11 cellular contexts compared by ENCODE assay signal in the genomic region with DNA sequence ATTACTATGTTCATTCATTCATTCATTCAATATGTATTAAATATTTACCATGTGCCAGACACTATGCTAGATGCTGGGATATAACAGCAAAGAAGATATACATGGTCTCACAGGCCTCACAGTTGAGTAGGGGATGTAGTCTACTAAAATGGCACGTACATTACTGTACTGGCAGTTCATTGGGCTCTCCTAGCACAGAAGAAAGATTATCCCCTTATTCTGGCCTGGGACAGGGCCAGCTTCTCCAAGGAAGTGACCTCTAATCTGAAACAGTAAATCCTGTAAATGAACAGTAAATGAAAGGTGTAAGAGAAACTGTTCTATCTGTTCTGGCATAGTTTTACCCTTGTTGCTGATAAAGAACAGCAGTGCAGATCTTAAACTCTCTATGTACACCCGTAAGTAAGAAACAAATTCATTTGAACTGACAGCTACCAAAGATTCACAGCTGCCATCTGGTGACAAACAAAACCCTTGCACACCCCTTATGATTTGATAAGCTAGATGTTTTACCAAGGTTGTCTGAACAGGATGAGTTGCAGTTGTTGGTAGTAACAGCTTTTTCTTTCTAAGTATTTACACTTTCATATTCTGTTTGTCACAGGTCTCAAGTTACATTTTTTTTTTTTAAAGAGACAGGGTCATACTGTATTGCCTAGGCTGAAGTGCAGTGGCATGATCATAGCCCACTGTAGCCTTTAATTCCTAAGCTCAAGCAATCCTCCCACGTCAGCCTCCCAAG.
DNase-seq lines count a peak whose midpoint lies in the region; ATAC-seq and TF ChIP-seq lines count a peak whose summit lies in the region.
"Had no signal": no experiment of that assay in that cellular context is flagged by ENCODE, and none has a peak within 500 bp of the region (broad histone marks: within the 10 kb centered on the region; RNA-seq: fewer than 3 reads in every experiment).

No MANE protein-coding gene starts in this region.

- 83% methylated on average over 3 of the region's 3 CpGs for WGBS in mesenchymal stem cell
- WGBS in sigmoid colon, 2 donors, result 19 to 66% methylated on average over 3 of the region's 3 CpGs

- H3K27me3 ChIP-seq in OCI-LY3 (ENCODE audit: low read depth, low read length), result no peaks in the 10 kb centered on the region
- no peaks in the 10 kb centered on the region for H3K27me3 ChIP-seq in mesenchymal stem cell (ENCODE audit: control insufficient read depth in 1 of 2, insufficient read depth in 1 of 2, low read length in 2 of 2)
- H3K27me3 ChIP-seq in sigmoid colon, result no peaks in the 10 kb centered on the region

- H3K9me3 ChIP-seq in OCI-LY3 (ENCODE audit: insufficient read depth, low read length) (no peaks in the 10 kb centered on the region), mesenchymal stem cell (ENCODE audit: control insufficient read depth, low read length) (no peaks in the 10 kb centered on the region), sigmoid colon (no peaks in the 10 kb centered on the region)
- H3K9me3 ChIP-seq: lower lobe of right lung had no signal

- no peak overlapping the region for H3K4ac ChIP-seq in mesenchymal stem cell (ENCODE audit: low read depth in 1 of 2, low read length in 2 of 2)

- H4K91ac ChIP-seq in mesenchymal stem cell (ENCODE audit: low read length), result no peak overlapping the region

- no peak overlapping the region for H2BK12ac ChIP-seq in mesenchymal stem cell (ENCODE audit: low read length in 2 of 2)

- no peaks in the 10 kb centered on the region for H4K20me1 ChIP-seq in OCI-LY3 (ENCODE audit: insufficient read depth, low read length)

- TF ChIP-seq EP300 in sigmoid colon (IDR thresholded peaks at IDR 0.05), result no peak

- H3K79me2 ChIP-seq in OCI-LY3 (ENCODE audit: low read length), result no peaks in the 10 kb centered on the region

- H3K18ac ChIP-seq in mesenchymal stem cell (ENCODE audit: low read depth in 1 of 2, low read length in 2 of 2), result no peak overlapping the region

- ATAC-seq in GM18907 (IDR thresholded peaks at IDR 0.05; ENCODE audit: unreplicated experiment) (peak; percentile 56), HG02678 (IDR thresholded peaks at IDR 0.05; ENCODE audit: unreplicated experiment) (peak; percentile 62)

- no peak overlapping the region for H3K23ac ChIP-seq in mesenchymal stem cell (ENCODE audit: low read length in 2 of 2)

- no peak overlapping the region for H2AK5ac ChIP-seq in mesenchymal stem cell (ENCODE audit: low read length, severe bottlenecking)

- H2BK5ac ChIP-seq in mesenchymal stem cell (ENCODE audit: low read depth, low read length, poor library complexity, severe bottlenecking), result no peak overlapping the region

- TF ChIP-seq CTCF in OCI-LY3 (IDR thresholded peaks at IDR 0.05; ENCODE audit: low read depth, low read length), result peak; percentile 23; the same call in 1 of the 2 replicates
- TF ChIP-seq CTCF in sigmoid colon (IDR thresholded peaks at IDR 0.05), result no peak

- no peak overlapping the region for H2BK15ac ChIP-seq in mesenchymal stem cell (ENCODE audit: low read depth, poor library complexity, severe bottlenecking)

- H3K4me2 ChIP-seq in OCI-LY3 (ENCODE audit: low read length) (no peak overlapping the region), mesenchymal stem cell (ENCODE audit: low read length, poor library complexity, severe bottlenecking) (no peak overlapping the region)

- no peaks in the 10 kb centered on the region for H3K4me1 ChIP-seq in OCI-LY3 (ENCODE audit: low read length)
- no peaks in the 10 kb centered on the region for H3K4me1 ChIP-seq in mesenchymal stem cell (ENCODE audit: control insufficient read depth, insufficient read depth, low read depth, low read length)
- no peaks in the 10 kb centered on the region for H3K4me1 ChIP-seq in sigmoid colon
- H3K4me1 ChIP-seq: lower lobe of right lung had no signal

- TF ChIP-seq POLR2A in sigmoid colon (IDR thresholded peaks at IDR 0.05), result no peak

- intact Hi-C loops in sigmoid colon (cut with DNase I), result no loop called here

- no peak overlapping the region for H4K8ac ChIP-seq in mesenchymal stem cell (ENCODE audit: low read length)

- H3K36me3 ChIP-seq in OCI-LY3 (replicated peaks; ENCODE audit: low read depth, low read length) (no peaks in the 10 kb centered on the region), mesenchymal stem cell (ENCODE audit: control insufficient read depth in 1 of 2, insufficient read depth in 2 of 2, low read depth in 1 of 2, low read length in 2 of 2) (peaks cover 0 to 9% of the 10 kb centered on the region in 2 experiments), sigmoid colon (no peaks in the 10 kb centered on the region)
- H3K36me3 ChIP-seq: lower lobe of right lung had no signal

- peak; percentile 18 for DNase-seq in mesenchymal stem cell
- DNase-seq in DMS79 (lab: John Stamatoyannopoulos, UW), result no peak
- no peak for DNase-seq in foreskin melanocyte
- no peak for DNase-seq in AG20443 (ENCODE audit: low spot score)
- DNase-seq in sigmoid colon, result no peak
- DNase-seq: activated naive CD4-positive, alpha-beta T cell treated with anti-CD3 and anti-CD28 coated beads, Interleukin-2, amount 10 ng/mL, durations not matched to agents 7 days and 5 days; lower lobe of right lung; NCI-H345 had no signal

- H3K27ac ChIP-seq in OCI-LY3 (ENCODE audit: low read length), result no peak overlapping the region
- H3K27ac ChIP-seq in mesenchymal stem cell (ENCODE audit: low read length, poor library complexity, severe bottlenecking), result no peak overlapping the region
- H3K27ac ChIP-seq in sigmoid colon, result no peak overlapping the region
- H3K27ac ChIP-seq: lower lobe of right lung had no signal

- no peak overlapping the region for H3K9ac ChIP-seq in OCI-LY3 (ENCODE audit: low read length)
- peak overlapping the region; percentile 14 for H3K9ac ChIP-seq in mesenchymal stem cell (ENCODE audit: low read length)

- H3K14ac ChIP-seq in mesenchymal stem cell (ENCODE audit: low read length in 2 of 2), result no peak overlapping the region

- no peak overlapping the region for H2AFZ ChIP-seq in OCI-LY3 (ENCODE audit: low read depth, low read length)
- H2AFZ ChIP-seq in mesenchymal stem cell (ENCODE audit: low read depth, low read length), result no peak overlapping the region

- H3K4me3 ChIP-seq in OCI-LY3 (ENCODE audit: low read length), result no peak overlapping the region
- H3K4me3 ChIP-seq in mesenchymal stem cell (ENCODE audit: insufficient read depth in 1 of 2, low read depth in 1 of 2, low read length in 2 of 2), result no peak overlapping the region
- no peak overlapping the region for H3K4me3 ChIP-seq in sigmoid colon
- H3K4me3 ChIP-seq: lower lobe of right lung had no signal

- H2BK120ac ChIP-seq in mesenchymal stem cell (ENCODE audit: low read depth, low read length), result no peak overlapping the region

- H3K79me1 ChIP-seq in mesenchymal stem cell (replicated peaks; ENCODE audit: low read length, poor library complexity, severe bottlenecking), result peaks cover 3% of the 10 kb centered on the region
